13 cellular contexts compared by ENCODE assay signal in genomic region chr6:132495604-132496079, GRCh38. TPM values are rescaled to one million over a fixed set of nuclear protein-coding genes. Genes with fewer than 3 reads are reported as not detected.
DNase-seq lines count a peak whose midpoint lies in the region; ATAC-seq and TF ChIP-seq lines count a peak whose summit lies in the region.
"Had no signal": no experiment of that assay in that cellular context is flagged by ENCODE, and none has a peak within 500 bp of the region (broad histone marks: within the 10 kb centered on the region; RNA-seq: fewer than 3 reads in every experiment).

No MANE protein-coding gene starts in this region.

- peaks cover 30% of the 10 kb centered on the region for H3K4me1 Mint-ChIP-seq in activated CD8-positive, alpha-beta memory T cell treated with anti-CD3 and anti-CD28 coated beads, Interleukin-2, amount 10 ng/mL, durations not matched to agents 7 days and 5 days
- H3K4me1 Mint-ChIP-seq in H9, result no peaks in the 10 kb centered on the region

- no peak overlapping the region for H3K14ac ChIP-seq in H9 (ENCODE audit: insufficient read depth, low read length)

- H3K4me1 ChIP-seq in spleen (peaks cover 35 to 98% (median 85%) of the 10 kb centered on the region in 6 donors), H9 (ENCODE audit: insufficient read depth, low read length) (peaks cover 6% of the 10 kb centered on the region; the same call in 1 of the 2 replicates)
- H3K4me1 ChIP-seq: colonic mucosa had no signal

- H2BK12ac ChIP-seq in H9 (ENCODE audit: insufficient read length, low read depth, low read length), result no peak overlapping the region

- H3K23me2 ChIP-seq in H9 (ENCODE audit: insufficient read length, low read depth, low read length, poor library complexity, severe bottlenecking), result no peaks in the 10 kb centered on the region

- H3K4me2 ChIP-seq in H9 (ENCODE audit: insufficient read depth, insufficient read length, low read length), result no peak overlapping the region
- H3K4me2 ChIP-seq: PC-9 had no signal

- no peak overlapping the region for H3K23ac ChIP-seq in H9 (ENCODE audit: insufficient read length, low read depth, low read length)

- H4K5ac ChIP-seq in H9 (ENCODE audit: insufficient read length, low read depth, low read length), result no peak overlapping the region

- peaks cover 37% of the 10 kb centered on the region for H3K36me3 Mint-ChIP-seq in activated CD8-positive, alpha-beta memory T cell treated with anti-CD3 and anti-CD28 coated beads, Interleukin-2, amount 10 ng/mL, durations not matched to agents 7 days and 5 days
- peaks cover 6 to 21% (median 15%) of the 10 kb centered on the region in 3 experiments; a peak in 6 of 7 replicates for H3K36me3 Mint-ChIP-seq in H9 (ENCODE audit: insufficient read depth in 1 of 3, low read depth in 3 of 3)

- no peak overlapping the region for H2AK5ac ChIP-seq in H9 (ENCODE audit: insufficient read length, low read length)

- peak overlapping the region; percentile 61 for H3K27ac Mint-ChIP-seq in activated CD8-positive, alpha-beta memory T cell treated with anti-CD3 and anti-CD28 coated beads, Interleukin-2, amount 10 ng/mL, durations not matched to agents 7 days and 5 days
- no peak overlapping the region for H3K27ac Mint-ChIP-seq in H9

- no peak overlapping the region for H2BK15ac ChIP-seq in H9 (ENCODE audit: low read depth, low read length)

- H3K18ac ChIP-seq in H9 (ENCODE audit: insufficient read length, low read depth, low read length), result no peak overlapping the region

- TF ChIP-seq POLR2A in spleen (IDR thresholded peaks at IDR 0.05), result no peak

- H4K20me1 ChIP-seq in H9 (ENCODE audit: control insufficient read depth, insufficient read depth, insufficient read length), result no peaks in the 10 kb centered on the region

- no peak overlapping the region for H2BK20ac ChIP-seq in H9 (ENCODE audit: low read depth, low read length, poor library complexity, severe bottlenecking)

- H3K4me3 Mint-ChIP-seq in activated CD8-positive, alpha-beta memory T cell treated with anti-CD3 and anti-CD28 coated beads, Interleukin-2, amount 10 ng/mL, durations not matched to agents 7 days and 5 days, result no peak overlapping the region
- H3K4me3 Mint-ChIP-seq in H9, result no peak overlapping the region

- WGBS in spleen, 5 donors, result 37 to 68% (median 43%) methylated on average over 2 of the region's 2 CpGs
- no CpG with 5 or more reads among the region's 2 CpGs for WGBS in H9 (ENCODE audit: extremely low coverage, insufficient read length, low lambda C conversion rate)

- H3K9me3 ChIP-seq in spleen, result no peaks in the 10 kb centered on the region
- H3K9me3 ChIP-seq in H9 (ENCODE audit: control insufficient read depth, low read depth, low read length), result no peaks in the 10 kb centered on the region
- H3K9me3 ChIP-seq: colonic mucosa had no signal

- H3K9me3 Mint-ChIP-seq in activated CD8-positive, alpha-beta memory T cell treated with anti-CD3 and anti-CD28 coated beads, Interleukin-2, amount 10 ng/mL, durations not matched to agents 7 days and 5 days (ENCODE audit: low read depth), result no peaks in the 10 kb centered on the region
- peaks cover 0 to 2% of the 10 kb centered on the region in 2 experiments; a peak in 2 of 5 replicates for H3K9me3 Mint-ChIP-seq in H9

- no peak overlapping the region for H3K4ac ChIP-seq in H9 (ENCODE audit: low read depth, low read length)

- H3K9ac ChIP-seq in H9 (ENCODE audit: extremely low read depth, insufficient read length, low read length), result no peak overlapping the region

- intact Hi-C loops in spleen (cut with DNase I; ENCODE audit: low total_unique reads), result no loop called here

- CTCF ChIA-PET in activated CD8-positive, alpha-beta memory T cell treated with anti-CD3 and anti-CD28 coated beads, Interleukin-2, amount 10 ng/mL, durations not matched to agents 7 days and 5 days (lab: Charles Lee), result interaction anchor here (0.7 to 4.4 kb wide), 4 partner anchors 10 to 216 kb away, joined by 3 to 34 read pairs (median 14); partner anchors contain the start of gene STX7

- H4K8ac ChIP-seq in H9 (replicated peaks; ENCODE audit: insufficient read length, low read depth, low read length), result no peak overlapping the region

- H3K27me3 Mint-ChIP-seq in activated CD8-positive, alpha-beta memory T cell treated with anti-CD3 and anti-CD28 coated beads, Interleukin-2, amount 10 ng/mL, durations not matched to agents 7 days and 5 days, result no peaks in the 10 kb centered on the region
- no peaks in the 10 kb centered on the region for H3K27me3 Mint-ChIP-seq in H9 (ENCODE audit: low read depth)

- peak; percentile 48 for ATAC-seq in activated CD8-positive, alpha-beta memory T cell treated with anti-CD3 and anti-CD28 coated beads, Interleukin-2, amount 10 ng/mL, durations not matched to agents 7 days and 5 days
- ATAC-seq in GM21825 (IDR thresholded peaks at IDR 0.05; ENCODE audit: unreplicated experiment) (peak; percentile 49), HG03520 (IDR thresholded peaks at IDR 0.05; ENCODE audit: unreplicated experiment) (peak; percentile 36)

- H2BK5ac ChIP-seq in H9 (ENCODE audit: insufficient read length, low read length), result no peak overlapping the region

- H3K79me1 ChIP-seq in H9 (ENCODE audit: insufficient read depth, low read depth, low read length, poor library complexity, severe bottlenecking), result no peaks in the 10 kb centered on the region

- TF ChIP-seq CTCF in spleen (IDR thresholded peaks at IDR 0.05 in 8 of 11, conservative IDR thresholded peaks at IDR 0.05 in 3 of 11) (no peak), H9 (conservative IDR thresholded peaks at IDR 0.05) (no peak)

- H3K27me3 ChIP-seq in spleen (replicated peaks in 1 of 7), result no peaks in the 10 kb centered on the region
- H3K27me3 ChIP-seq in H9 (ENCODE audit: insufficient read depth, low read length), result no peaks in the 10 kb centered on the region
- H3K27me3 ChIP-seq: colonic mucosa had no signal

- DNase-seq in activated CD8-positive, alpha-beta memory T cell treated with anti-CD3 and anti-CD28 coated beads, Interleukin-2, amount 10 ng/mL, durations not matched to agents 7 days and 5 days, result no peak
- no peak for DNase-seq in activated CD8-positive, alpha-beta memory T cell treated with anti-CD3 and anti-CD28 coated beads, Interleukin-2, amount 50 U/mL, for 4 hours
- no peak for DNase-seq in spleen
- DNase-seq in H9, result no peak
- no peak for DNase-seq in substantia nigra (lab: John Stamatoyannopoulos, UW)
- no peak for DNase-seq in GM19240 (ENCODE audit: insufficient read length, low spot score)
- DNase-seq: colonic mucosa, KG1, PC-9 had no signal

- no peak overlapping the region for H2BK120ac ChIP-seq in H9 (ENCODE audit: low read depth, low read length, poor library complexity, severe bottlenecking)

- no peak overlapping the region for H2AFZ ChIP-seq in H9 (ENCODE audit: low read length)
- H2AFZ ChIP-seq: PC-9 had no signal

- no peak overlapping the region for H4K91ac ChIP-seq in H9 (ENCODE audit: insufficient read length, low read depth, low read length)

- H3K27ac ChIP-seq in spleen (peak overlapping the region; percentile 55 to 83 (median 72)), H9 (ENCODE audit: insufficient read length, low read depth, low read length) (no peak overlapping the region), substantia nigra (ENCODE audit: low read depth, low read length, poor library complexity, severe bottlenecking) (no peak overlapping the region)
- H3K27ac ChIP-seq: colonic mucosa, PC-9 had no signal

- no peak overlapping the region for H3T11ph ChIP-seq in H9 (ENCODE audit: low read length)

- H3K56ac ChIP-seq in H9 (ENCODE audit: insufficient read length, low read depth, low read length), result no peak overlapping the region

- peaks cover 0 to 60% (median 8%) of the 10 kb centered on the region in 6 donors for H3K36me3 ChIP-seq in spleen
- H3K36me3 ChIP-seq: colonic mucosa had no signal

- H3K79me2 ChIP-seq in H9 (ENCODE audit: insufficient read depth, low read length), result no peaks in the 10 kb centered on the region; the same call in 1 of the 2 replicates

- H3K4me3 ChIP-seq in spleen, result peak overlapping the region in 2 of 8 donors; percentile 4 to 36
- H3K4me3 ChIP-seq: colonic mucosa, PC-9 had no signal

RNA-seq across cellular contexts. Expression of gene STX7, which starts 17.3 kb away (rescaled TPM):
- 10 to 100 TPM; 17.2 to 19.5 TPM for total RNA-seq in activated CD8-positive, alpha-beta memory T cell treated with anti-CD3 and anti-CD28 coated beads, Interleukin-2, amount 10 ng/mL, durations not matched to agents 7 days and 5 days
- total RNA-seq in spleen (100 to 1,000 TPM in 3 of 7 donors, 10 to 100 TPM in 4; 70.7 to 114 (median 87.9) TPM), H9 (2021) (26.8 and 30.0 TPM in 2 replicates)
- polyA plus RNA-seq in spleen, result 10 to 100 TPM; 14.4 to 28.5 (median 25.2) TPM

RNA-seq across cellular contexts. Expression of gene TAAR9, which starts 42.4 kb away (rescaled TPM):
- total RNA-seq in activated CD8-positive, alpha-beta memory T cell treated with anti-CD3 and anti-CD28 coated beads, Interleukin-2, amount 10 ng/mL, durations not matched to agents 7 days and 5 days, result not detected
- total RNA-seq in spleen, result not detected
- polyA plus RNA-seq in spleen, result not detected
- not detected in 2 replicates for total RNA-seq in H9 (2021)
- total RNA-seq: activated CD8-positive, alpha-beta memory T cell treated with anti-CD3 and anti-CD28 coated beads for 36 hours; colonic mucosa; PC-9 had no signal
- polyA plus RNA-seq: AG04450 had no signal

RNA-seq across cellular contexts. Expression of gene TAAR8, which starts 56.8 kb away (rescaled TPM):
- total RNA-seq in activated CD8-positive, alpha-beta memory T cell treated with anti-CD3 and anti-CD28 coated beads, Interleukin-2, amount 10 ng/mL, durations not matched to agents 7 days and 5 days, result not detected
- total RNA-seq in spleen (not detected), H9 (2021) (not detected in 2 replicates)
- not detected for polyA plus RNA-seq in spleen
- total RNA-seq: activated CD8-positive, alpha-beta memory T cell treated with anti-CD3 and anti-CD28 coated beads for 36 hours; colonic mucosa; PC-9 had no signal
- polyA plus RNA-seq: AG04450 had no signal

Comparison
In these comparisons a context has a peak if more than half of its experiments do, and no peak if none do; other contexts are left out.
1. H3K27ac ChIP-seq: peak in spleen (8 of 8); none in H9 (single experiment) and substantia nigra (single experiment).
2. Peak in every context shown above with its lines, with median percentiles within 50 percentile points of each other: ATAC-seq.